1 cellular context compared by ENCODE assay signal in the genomic region with DNA sequence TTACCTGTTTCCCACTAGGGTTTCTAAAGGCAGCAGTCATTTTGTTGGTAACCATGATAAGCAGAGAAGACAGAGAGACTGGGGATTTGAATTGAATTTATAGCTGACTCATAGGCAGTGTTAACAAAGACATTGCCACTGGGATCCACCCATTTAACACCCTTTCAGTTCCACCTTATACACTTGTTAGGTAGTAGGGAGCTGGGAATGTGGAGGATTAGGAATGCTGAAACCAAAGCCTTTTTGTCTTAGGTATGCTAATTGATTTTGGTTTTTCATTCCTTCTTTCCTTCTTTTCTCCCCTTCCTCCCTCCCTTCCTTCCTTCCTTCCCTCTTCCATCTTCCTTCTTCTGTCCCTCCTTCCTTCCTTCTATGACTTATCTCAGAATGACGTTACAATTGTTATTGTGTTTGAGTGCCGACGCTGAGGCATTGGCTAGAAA.
TF ChIP-seq lines count a peak whose summit lies in the region.

No MANE protein-coding gene starts in this region.

TF ChIP-seq in K562, 482 proteins besides CTCF, POLR2A, EP300 and RAD21 (continued from another document and continues in another):
- TF ChIP-seq, protein P1, sequence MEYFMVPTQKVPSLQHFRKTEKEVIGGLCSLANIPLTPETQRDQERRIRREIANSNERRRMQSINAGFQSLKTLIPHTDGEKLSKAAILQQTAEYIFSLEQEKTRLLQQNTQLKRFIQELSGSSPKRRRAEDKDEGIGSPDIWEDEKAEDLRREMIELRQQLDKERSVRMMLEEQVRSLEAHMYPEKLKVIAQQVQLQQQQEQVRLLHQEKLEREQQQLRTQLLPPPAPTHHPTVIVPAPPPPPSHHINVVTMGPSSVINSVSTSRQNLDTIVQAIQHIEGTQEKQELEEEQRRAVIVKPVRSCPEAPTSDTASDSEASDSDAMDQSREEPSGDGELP (CRISPR knock-in tag; IDR thresholded peaks at IDR 0.05; ENCODE audit: borderline replicate concordance): no peak
- peak; percentile 68 for TF ChIP-seq ATF3 (IDR thresholded peaks at IDR 0.05)
- no peak for TF ChIP-seq ATF3 (CRISPR knock-in tag; conservative IDR thresholded peaks at IDR 0.05)
- TF ChIP-seq, protein P2, sequence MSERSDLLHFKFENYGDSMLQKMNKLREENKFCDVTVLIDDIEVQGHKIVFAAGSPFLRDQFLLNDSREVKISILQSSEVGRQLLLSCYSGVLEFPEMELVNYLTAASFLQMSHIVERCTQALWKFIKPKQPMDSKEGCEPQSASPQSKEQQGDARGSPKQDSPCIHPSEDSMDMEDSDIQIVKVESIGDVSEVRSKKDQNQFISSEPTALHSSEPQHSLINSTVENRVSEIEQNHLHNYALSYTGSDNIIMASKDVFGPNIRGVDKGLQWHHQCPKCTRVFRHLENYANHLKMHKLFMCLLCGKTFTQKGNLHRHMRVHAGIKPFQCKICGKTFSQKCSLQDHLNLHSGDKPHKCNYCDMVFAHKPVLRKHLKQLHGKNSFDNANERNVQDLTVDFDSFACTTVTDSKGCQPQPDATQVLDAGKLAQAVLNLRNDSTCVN (CRISPR knock-in tag; IDR thresholded peaks at IDR 0.05): no peak
- no peak for TF ChIP-seq RBM25 (IDR thresholded peaks at IDR 0.05; ENCODE audit: low read depth, low read length, severe bottlenecking)
- no peak for TF ChIP-seq HNRNPUL1 (IDR thresholded peaks at IDR 0.05; ENCODE audit: low read length)
- no peak for TF ChIP-seq SAFB (IDR thresholded peaks at IDR 0.05; ENCODE audit: borderline replicate concordance, low read depth, low read length)
- TF ChIP-seq HLTF (IDR thresholded peaks at IDR 0.05): peak; percentile 82; the same call in 1 of the 2 replicates
- TF ChIP-seq JUND (IDR thresholded peaks at IDR 0.05; ENCODE audit: borderline replicate concordance, low read depth, low read length): peak; percentile 79
- peak; percentile 88; the same call in 2 of the 3 replicates for TF ChIP-seq JUND (tag; IDR thresholded peaks at IDR 0.05; ENCODE audit: borderline replicate concordance, low read depth, low read length)
- TF ChIP-seq ESRRB (CRISPR knock-in tag; IDR thresholded peaks at IDR 0.05; ENCODE audit: borderline replicate concordance): no peak
- TF ChIP-seq NEUROD1 (IDR thresholded peaks at IDR 0.05; ENCODE audit: borderline replicate concordance, low read depth, low read length, partially characterized antibody): no peak
- TF ChIP-seq EZH2 (IDR thresholded peaks at IDR 0.05; ENCODE audit: borderline replicate concordance, low read depth, low read length): no peak
- TF ChIP-seq PYGO2 (tag; IDR thresholded peaks at IDR 0.05): no peak
- TF ChIP-seq HCFC1 (IDR thresholded peaks at IDR 0.05; ENCODE audit: low read depth, low read length): no peak
- TF ChIP-seq ZBTB2 (IDR thresholded peaks at IDR 0.05): peak; percentile 74; the same call in 1 of the 2 replicates
- TF ChIP-seq, protein P3, sequence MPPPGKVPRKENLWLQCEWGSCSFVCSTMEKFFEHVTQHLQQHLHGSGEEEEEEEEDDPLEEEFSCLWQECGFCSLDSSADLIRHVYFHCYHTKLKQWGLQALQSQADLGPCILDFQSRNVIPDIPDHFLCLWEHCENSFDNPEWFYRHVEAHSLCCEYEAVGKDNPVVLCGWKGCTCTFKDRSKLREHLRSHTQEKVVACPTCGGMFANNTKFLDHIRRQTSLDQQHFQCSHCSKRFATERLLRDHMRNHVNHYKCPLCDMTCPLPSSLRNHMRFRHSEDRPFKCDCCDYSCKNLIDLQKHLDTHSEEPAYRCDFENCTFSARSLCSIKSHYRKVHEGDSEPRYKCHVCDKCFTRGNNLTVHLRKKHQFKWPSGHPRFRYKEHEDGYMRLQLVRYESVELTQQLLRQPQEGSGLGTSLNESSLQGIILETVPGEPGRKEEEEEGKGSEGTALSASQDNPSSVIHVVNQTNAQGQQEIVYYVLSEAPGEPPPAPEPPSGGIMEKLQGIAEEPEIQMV (tag; conservative IDR thresholded peaks at IDR 0.05; ENCODE audit: low read depth): peak; percentile 35; the same call in 1 of the 2 replicates
- TF ChIP-seq ZFP91 (CRISPR knock-in tag; IDR thresholded peaks at IDR 0.05): no peak
- TF ChIP-seq NR2C2 (CRISPR knock-in tag; IDR thresholded peaks at IDR 0.05): no peak
- no peak for TF ChIP-seq NR2C2 (tag; IDR thresholded peaks at IDR 0.05)
- TF ChIP-seq RBFOX2 (IDR thresholded peaks at IDR 0.05; ENCODE audit: low read depth, low read length): no peak
- TF ChIP-seq ZNF347 (CRISPR knock-in tag; IDR thresholded peaks at IDR 0.05; ENCODE audit: low read depth): no peak
- no peak for TF ChIP-seq ZBTB33 (CRISPR knock-in tag; IDR thresholded peaks at IDR 0.05)
- no peak for TF ChIP-seq ZNF217 (CRISPR knock-in tag; IDR thresholded peaks at IDR 0.05)
- no peak for TF ChIP-seq RUNX1 (IDR thresholded peaks at IDR 0.05; ENCODE audit: low read depth)
- TF ChIP-seq E2F4 (CRISPR knock-in tag; IDR thresholded peaks at IDR 0.05; ENCODE audit: low read depth): no peak
- no peak for TF ChIP-seq BACH1 (tag; IDR thresholded peaks at IDR 0.05)
- peak; percentile 71 for TF ChIP-seq SMARCE1 (IDR thresholded peaks at IDR 0.05)
- TF ChIP-seq, protein P4, sequence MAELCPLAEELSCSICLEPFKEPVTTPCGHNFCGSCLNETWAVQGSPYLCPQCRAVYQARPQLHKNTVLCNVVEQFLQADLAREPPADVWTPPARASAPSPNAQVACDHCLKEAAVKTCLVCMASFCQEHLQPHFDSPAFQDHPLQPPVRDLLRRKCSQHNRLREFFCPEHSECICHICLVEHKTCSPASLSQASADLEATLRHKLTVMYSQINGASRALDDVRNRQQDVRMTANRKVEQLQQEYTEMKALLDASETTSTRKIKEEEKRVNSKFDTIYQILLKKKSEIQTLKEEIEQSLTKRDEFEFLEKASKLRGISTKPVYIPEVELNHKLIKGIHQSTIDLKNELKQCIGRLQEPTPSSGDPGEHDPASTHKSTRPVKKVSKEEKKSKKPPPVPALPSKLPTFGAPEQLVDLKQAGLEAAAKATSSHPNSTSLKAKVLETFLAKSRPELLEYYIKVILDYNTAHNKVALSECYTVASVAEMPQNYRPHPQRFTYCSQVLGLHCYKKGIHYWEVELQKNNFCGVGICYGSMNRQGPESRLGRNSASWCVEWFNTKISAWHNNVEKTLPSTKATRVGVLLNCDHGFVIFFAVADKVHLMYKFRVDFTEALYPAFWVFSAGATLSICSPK (IDR thresholded peaks at IDR 0.05; ENCODE audit: borderline replicate concordance): no peak
- TF ChIP-seq, protein P5, sequence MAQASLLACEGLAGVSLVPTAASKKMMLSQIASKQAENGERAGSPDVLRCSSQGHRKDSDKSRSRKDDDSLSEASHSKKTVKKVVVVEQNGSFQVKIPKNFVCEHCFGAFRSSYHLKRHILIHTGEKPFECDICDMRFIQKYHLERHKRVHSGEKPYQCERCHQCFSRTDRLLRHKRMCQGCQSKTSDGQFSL (CRISPR knock-in tag; IDR thresholded peaks at IDR 0.05): no peak
- TF ChIP-seq, protein P5 (tag; IDR thresholded peaks at IDR 0.05): no peak
- TF ChIP-seq THRA (IDR thresholded peaks at IDR 0.05): no peak
- no peak for TF ChIP-seq ZC3H11A (IDR thresholded peaks at IDR 0.05; ENCODE audit: low read depth, low read length)
- TF ChIP-seq, protein P6, sequence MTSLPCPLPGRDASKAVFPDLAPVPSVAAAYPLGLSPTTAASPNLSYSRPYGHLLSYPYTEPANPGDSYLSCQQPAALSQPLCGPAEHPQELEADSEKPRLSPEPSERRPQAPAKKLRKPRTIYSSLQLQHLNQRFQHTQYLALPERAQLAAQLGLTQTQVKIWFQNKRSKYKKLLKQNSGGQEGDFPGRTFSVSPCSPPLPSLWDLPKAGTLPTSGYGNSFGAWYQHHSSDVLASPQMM (CRISPR knock-in tag; IDR thresholded peaks at IDR 0.05): no peak
- TF ChIP-seq ZNF764 (CRISPR knock-in tag; IDR thresholded peaks at IDR 0.05; ENCODE audit: low read depth): no peak
- TF ChIP-seq, protein P7, sequence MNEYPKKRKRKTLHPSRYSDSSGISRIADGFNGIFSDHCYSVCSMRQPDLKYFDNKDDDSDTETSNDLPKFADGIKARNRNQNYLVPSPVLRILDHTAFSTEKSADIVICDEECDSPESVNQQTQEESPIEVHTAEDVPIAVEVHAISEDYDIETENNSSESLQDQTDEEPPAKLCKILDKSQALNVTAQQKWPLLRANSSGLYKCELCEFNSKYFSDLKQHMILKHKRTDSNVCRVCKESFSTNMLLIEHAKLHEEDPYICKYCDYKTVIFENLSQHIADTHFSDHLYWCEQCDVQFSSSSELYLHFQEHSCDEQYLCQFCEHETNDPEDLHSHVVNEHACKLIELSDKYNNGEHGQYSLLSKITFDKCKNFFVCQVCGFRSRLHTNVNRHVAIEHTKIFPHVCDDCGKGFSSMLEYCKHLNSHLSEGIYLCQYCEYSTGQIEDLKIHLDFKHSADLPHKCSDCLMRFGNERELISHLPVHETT (CRISPR knock-in tag; conservative IDR thresholded peaks at IDR 0.05 in 1 of 2, IDR thresholded peaks at IDR 0.05 in 1 of 2): 0 out of 4 replicates have a peak, but pooled peaks of 1 of the 2 experiments have one; percentile 50
- TF ChIP-seq ZSCAN32 (CRISPR knock-in tag; IDR thresholded peaks at IDR 0.05): no peak
- TF ChIP-seq STAT5A (IDR thresholded peaks at IDR 0.05; ENCODE audit: borderline replicate concordance, low read length): peak; percentile 7; the same call in 1 of the 2 replicates
- no peak for TF ChIP-seq PRMT5 (CRISPR knock-in tag; IDR thresholded peaks at IDR 0.05)
- TF ChIP-seq ZNF12 (CRISPR knock-in tag; IDR thresholded peaks at IDR 0.05): no peak
- TF ChIP-seq ZNF780A (CRISPR knock-in tag; IDR thresholded peaks at IDR 0.05): no peak
- TF ChIP-seq ZFP30 (CRISPR knock-in tag; IDR thresholded peaks at IDR 0.05; ENCODE audit: borderline replicate concordance): no peak
- TF ChIP-seq RBM34 (IDR thresholded peaks at IDR 0.05; ENCODE audit: borderline replicate concordance, insufficient read depth, low read length): no peak
- no peak for TF ChIP-seq ZFP36 (IDR thresholded peaks at IDR 0.05; ENCODE audit: low read depth, low read length, partially characterized antibody)
- TF ChIP-seq DIDO1 (tag; IDR thresholded peaks at IDR 0.05; ENCODE audit: low read depth): no peak
